23 cellular contexts compared by ENCODE assay signal in the genomic region with DNA sequence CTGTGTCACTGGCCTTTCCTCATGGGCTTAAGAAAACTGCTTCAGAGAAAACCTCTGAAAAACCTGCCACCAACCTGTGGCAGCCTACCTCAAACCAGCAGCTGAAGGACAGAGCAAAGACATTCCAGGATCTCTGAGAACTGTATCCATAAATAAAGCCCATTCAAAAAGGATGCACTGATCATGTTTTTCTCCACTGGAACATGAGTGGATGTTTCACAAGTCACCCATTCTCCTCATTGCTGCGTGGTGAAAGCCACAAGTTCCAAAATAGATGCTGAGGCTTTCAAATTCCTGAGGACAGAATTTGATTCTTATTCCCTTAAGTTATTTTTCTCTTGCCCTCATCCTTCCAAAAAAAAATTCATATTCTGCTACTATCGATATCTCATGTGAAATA.
DNase-seq lines count a peak whose midpoint lies in the region; ATAC-seq, FAIRE-seq and TF ChIP-seq lines count a peak whose summit lies in the region.
"Had no signal": no experiment of that assay in that cellular context is flagged by ENCODE, and none has a peak within 500 bp of the region (broad histone marks: within the 10 kb centered on the region; RNA-seq: fewer than 3 reads in every experiment).

No MANE protein-coding gene starts in this region.

- no peak overlapping the region for H3K4me3 Mint-ChIP-seq in HFFc6
- H3K4me3 Mint-ChIP-seq: CD8-positive, alpha-beta memory T cell; H9; IgD-negative memory B cell had no signal

- TF ChIP-seq POLR2A in body of pancreas (IDR thresholded peaks at IDR 0.05), result no peak

- H4K20me1 ChIP-seq in osteoblast (ENCODE audit: insufficient read depth, low read length), result no peaks in the 10 kb centered on the region

- no peak for ATAC-seq in HG02588 (IDR thresholded peaks at IDR 0.05; ENCODE audit: unreplicated experiment)
- no peak for ATAC-seq in HG03439 (IDR thresholded peaks at IDR 0.05; ENCODE audit: unreplicated experiment)
- no peak for ATAC-seq in body of pancreas
- no peak for ATAC-seq in GM18511 (IDR thresholded peaks at IDR 0.05; ENCODE audit: unreplicated experiment)

- peaks cover 53% of the 10 kb centered on the region for H3K4me1 Mint-ChIP-seq in HFFc6 (ENCODE audit: low read depth)
- H3K4me1 Mint-ChIP-seq: CD8-positive, alpha-beta memory T cell; H9 had no signal

- H3K4me1 ChIP-seq in osteoblast (ENCODE audit: insufficient read depth, low read length), result peaks cover 9% of the 10 kb centered on the region
- H3K4me1 ChIP-seq in body of pancreas, result peaks cover 8% of the 10 kb centered on the region
- H3K4me1 ChIP-seq: Peyer's patch, SJCRH30 had no signal

- peak overlapping the region; percentile 4 for H2AFZ ChIP-seq in osteoblast (ENCODE audit: low read length)

- H3K4me2 ChIP-seq in osteoblast (ENCODE audit: insufficient read depth, low read length), result no peak overlapping the region

- 75 to 88% methylated on average over 2 of the region's 2 CpGs for WGBS in body of pancreas, 2 donors

- H3K9me3 Mint-ChIP-seq in HFFc6, result no peaks in the 10 kb centered on the region
- H3K9me3 Mint-ChIP-seq: CD8-positive, alpha-beta memory T cell; H9; IgD-negative memory B cell had no signal

- no peaks in the 10 kb centered on the region for H3K36me3 ChIP-seq in bronchial epithelial cell (ENCODE audit: control insufficient read depth, insufficient read depth, low read length)
- no peaks in the 10 kb centered on the region for H3K36me3 ChIP-seq in osteoblast (ENCODE audit: insufficient read depth, low read length)
- H3K36me3 ChIP-seq in body of pancreas (replicated peaks in 1 of 2; ENCODE audit: insufficient read depth in 1 of 2, low read depth in 2 of 2), result no peaks in the 10 kb centered on the region
- H3K36me3 ChIP-seq: Peyer's patch, SJCRH30 had no signal

- H3K4me3 ChIP-seq in bronchial epithelial cell (ENCODE audit: low read depth, low read length) (no peak overlapping the region), osteoblast (ENCODE audit: insufficient read depth, low read length) (no peak overlapping the region), body of pancreas (no peak overlapping the region)
- H3K4me3 ChIP-seq: Peyer's patch, SJCRH30 had no signal

- H3K36me3 Mint-ChIP-seq in HFFc6 (ENCODE audit: low read depth), result no peaks in the 10 kb centered on the region
- H3K36me3 Mint-ChIP-seq: CD8-positive, alpha-beta memory T cell; IgD-negative memory B cell had no signal

- intact Hi-C loops in body of pancreas (cut with DNase I), result no loop called here

- FAIRE-seq in bronchial epithelial cell (lab: Jason Lieb, UNC), result peak; percentile 50

- peak overlapping the region; percentile 43; the same call in 1 of the 2 replicates for H3K27ac Mint-ChIP-seq in HFFc6
- H3K27ac Mint-ChIP-seq: IgD-negative memory B cell had no signal

- DNase-seq in AG08395 (ENCODE audit: low spot score), result peak; percentile 8
- DNase-seq in HFFc6, result no peak
- DNase-seq in bronchial epithelial cell (ENCODE audit: low read depth), result no peak
- no peak for DNase-seq in osteoblast (ENCODE audit: insufficient read length, low spot score, missing footprints)
- no peak for DNase-seq in body of pancreas
- DNase-seq: 8988T; Calu3; CD8-positive, alpha-beta memory T cell; DMS153; GF-D8; H9; Karpas-422; NCI-H1092; NCI-H1436; NCI-H1930; NCI-H524 treated with DMSO at 0.1 percent for 48 hours; Peyer's patch; SJCRH30 had no signal

- no peak overlapping the region for H3K27ac ChIP-seq in osteoblast (ENCODE audit: low read depth, low read length)
- no peak overlapping the region for H3K27ac ChIP-seq in body of pancreas
- H3K27ac ChIP-seq: C4-2B, Peyer's patch, SJCRH30 had no signal

- TF ChIP-seq CTCF in HFFc6 (IDR thresholded peaks at IDR 0.05) (no peak), bronchial epithelial cell (IDR thresholded peaks at IDR 0.05; ENCODE audit: insufficient read depth, low read length, severe bottlenecking) (no peak), osteoblast (IDR thresholded peaks at IDR 0.05; ENCODE audit: extremely low read depth, low read depth, low read length) (no peak), body of pancreas (IDR thresholded peaks at IDR 0.05) (no peak)

- no peaks in the 10 kb centered on the region for H3K27me3 Mint-ChIP-seq in HFFc6 (ENCODE audit: insufficient read depth)
- H3K27me3 Mint-ChIP-seq: CD8-positive, alpha-beta memory T cell; IgD-negative memory B cell had no signal

- H3K79me2 ChIP-seq in osteoblast (ENCODE audit: insufficient read depth, low read length), result no peaks in the 10 kb centered on the region

- H3K27me3 ChIP-seq in bronchial epithelial cell (ENCODE audit: control insufficient read depth, insufficient read depth, low read length) (no peaks in the 10 kb centered on the region), osteoblast (ENCODE audit: insufficient read depth, low read length) (no peaks in the 10 kb centered on the region), body of pancreas (no peaks in the 10 kb centered on the region)
- H3K27me3 ChIP-seq: Peyer's patch had no signal

- H3K9me3 ChIP-seq in osteoblast (ENCODE audit: low read depth, low read length), result no peaks in the 10 kb centered on the region
- H3K9me3 ChIP-seq in body of pancreas, result no peaks in the 10 kb centered on the region
- H3K9me3 ChIP-seq: Peyer's patch, SJCRH30 had no signal
